In the genomic region with DNA sequence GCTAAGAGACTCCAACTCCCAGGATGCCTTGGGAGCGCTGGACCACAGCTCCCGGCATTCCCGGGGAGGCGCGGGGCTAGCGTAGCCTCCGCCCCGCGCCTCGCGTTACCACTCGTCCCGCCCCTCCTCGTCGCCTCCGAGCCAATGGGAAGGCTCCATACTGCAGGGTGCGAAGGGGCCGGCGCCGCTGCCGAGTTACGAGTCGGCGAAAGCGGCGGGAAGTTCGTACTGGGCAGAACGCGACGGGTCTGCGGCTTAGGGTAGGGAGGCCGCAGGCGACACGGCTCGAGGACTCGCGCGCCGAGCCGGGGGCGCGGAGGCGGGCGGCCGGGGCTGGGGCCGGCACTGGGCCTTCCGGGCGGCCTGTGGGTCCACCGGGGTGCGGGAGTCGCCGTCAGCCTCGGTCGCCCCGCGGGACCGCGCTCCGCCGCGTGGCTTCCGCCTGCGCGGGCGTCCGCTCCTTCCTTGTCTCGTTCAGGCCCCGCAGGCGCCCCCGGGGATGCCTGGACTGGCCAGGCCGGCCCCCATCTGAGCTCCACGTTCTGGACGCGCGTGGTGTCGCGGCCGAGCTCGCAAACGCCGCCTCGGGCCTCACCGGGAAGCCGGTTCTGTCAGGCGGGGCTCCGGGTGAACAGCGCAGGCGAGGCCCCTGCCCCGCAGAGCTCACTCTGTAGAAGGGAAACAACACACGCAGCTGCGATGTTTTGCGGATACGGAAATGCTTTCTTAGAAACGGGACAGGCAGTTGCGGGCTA, we compare ENCODE assay signal across 8 cellular contexts. TPM values are rescaled to one million over a fixed set of nuclear protein-coding genes. Genes with fewer than 3 reads are reported as not detected.
DNase-seq lines count a peak whose midpoint lies in the region; ATAC-seq and TF ChIP-seq lines count a peak whose summit lies in the region.

A gene with protein sequence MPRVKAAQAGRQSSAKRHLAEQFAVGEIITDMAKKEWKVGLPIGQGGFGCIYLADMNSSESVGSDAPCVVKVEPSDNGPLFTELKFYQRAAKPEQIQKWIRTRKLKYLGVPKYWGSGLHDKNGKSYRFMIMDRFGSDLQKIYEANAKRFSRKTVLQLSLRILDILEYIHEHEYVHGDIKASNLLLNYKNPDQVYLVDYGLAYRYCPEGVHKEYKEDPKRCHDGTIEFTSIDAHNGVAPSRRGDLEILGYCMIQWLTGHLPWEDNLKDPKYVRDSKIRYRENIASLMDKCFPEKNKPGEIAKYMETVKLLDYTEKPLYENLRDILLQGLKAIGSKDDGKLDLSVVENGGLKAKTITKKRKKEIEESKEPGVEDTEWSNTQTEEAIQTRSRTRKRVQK (plus strand): TSS at position 195 of the 755 bp plus-strand sequence. CDS start 36,090 bp downstream, outside the sequence.

- no peaks in the 10 kb centered on the region for H3K27me3 ChIP-seq in lung (ENCODE audit: control insufficient read depth, insufficient read depth)

- DNase-seq in COLO668 (lab: John Stamatoyannopoulos, UW; ENCODE audit: unreplicated experiment): peak; percentile 99
- DNase-seq in GM20000 (ENCODE audit: low spot score): peak; percentile 95
- peak; percentile 54 for DNase-seq in HS-5 (ENCODE audit: low read depth)
- DNase-seq in NK-92 (lab: John Stamatoyannopoulos, UW; ENCODE audit: unreplicated experiment): peak; percentile 65
- peak; percentile 94 for DNase-seq in activated CD8-positive, alpha-beta T cell treated with anti-CD3 and anti-CD28 coated beads, Interleukin-2, amount 10 ng/mL, durations not matched to agents 7 days and 5 days
- peak; percentile 92 for DNase-seq in effector CD4-positive, alpha-beta T cell
- peak; percentile 97 for DNase-seq in lung (ENCODE audit: low spot score)
- peak; percentile 93 to 94 (median 93) for DNase-seq in stimulated activated CD4-positive, alpha-beta T cell treated with anti-CD3 and anti-CD28 coated beads, TNF-alpha, amount 100 ng/mL, for 24 hours (ENCODE audit: low read depth in 3 of 3)

- POLR2A ChIA-PET in activated CD8-positive, alpha-beta T cell treated with anti-CD3 and anti-CD28 coated beads, Interleukin-2, amount 10 ng/mL, durations not matched to agents 7 days and 5 days (lab: Charles Lee): interaction anchor here (0.5 to 1.6 kb wide), 15 partner anchors 9 to 1316 kb away, joined by 3 to 12 read pairs (median 3); no protein-coding TSS in a partner anchor

- 0% methylated on average over 69 to 95 of the region's 95 CpGs for WGBS in lung, 2 donors

- peaks cover 0 to 6% of the 10 kb centered on the region in 2 donors for H3K4me1 ChIP-seq in lung (ENCODE audit: control insufficient read depth in 2 of 2, insufficient read depth in 2 of 2, low read length in 2 of 2)

- H3K27me3 Mint-ChIP-seq in activated CD8-positive, alpha-beta T cell treated with anti-CD3 and anti-CD28 coated beads, Interleukin-2, amount 10 ng/mL, durations not matched to agents 7 days and 5 days (ENCODE audit: low read depth): no peaks in the 10 kb centered on the region

- peak; percentile 96 for ATAC-seq in activated CD8-positive, alpha-beta T cell treated with anti-CD3 and anti-CD28 coated beads, Interleukin-2, amount 10 ng/mL, durations not matched to agents 7 days and 5 days
- peak; percentile 100 for ATAC-seq in lung (ENCODE audit: insufficient read depth, low FRiP score)

- H3K27ac Mint-ChIP-seq in activated CD8-positive, alpha-beta T cell treated with anti-CD3 and anti-CD28 coated beads, Interleukin-2, amount 10 ng/mL, durations not matched to agents 7 days and 5 days: peak within 1 kb of the TSS; percentile 94

- H3K4me3 Mint-ChIP-seq in activated CD8-positive, alpha-beta T cell treated with anti-CD3 and anti-CD28 coated beads, Interleukin-2, amount 10 ng/mL, durations not matched to agents 7 days and 5 days: peak within 1 kb of the TSS; percentile 90

- peaks cover 25% of the 10 kb centered on the region for H3K4me1 Mint-ChIP-seq in activated CD8-positive, alpha-beta T cell treated with anti-CD3 and anti-CD28 coated beads, Interleukin-2, amount 10 ng/mL, durations not matched to agents 7 days and 5 days (ENCODE audit: low read depth)

- no peaks in the 10 kb centered on the region for H3K9me3 ChIP-seq in lung (ENCODE audit: control insufficient read depth in 2 of 2, insufficient read depth in 1 of 2, low read length in 1 of 2)

- peak within 1 kb of the TSS; percentile 80 for H3K4me3 ChIP-seq in lung

- CTCF ChIA-PET in activated CD8-positive, alpha-beta T cell treated with anti-CD3 and anti-CD28 coated beads, Interleukin-2, amount 10 ng/mL, durations not matched to agents 7 days and 5 days (lab: Charles Lee): interaction anchor here (1.2 to 3.1 kb wide), 3 partner anchors 14 to 56 kb away, joined by 3 to 14 read pairs (median 3); no protein-coding TSS in a partner anchor

- H3K9me3 Mint-ChIP-seq in activated CD8-positive, alpha-beta T cell treated with anti-CD3 and anti-CD28 coated beads, Interleukin-2, amount 10 ng/mL, durations not matched to agents 7 days and 5 days (ENCODE audit: insufficient read depth): no peaks in the 10 kb centered on the region

- no peaks in the 10 kb centered on the region for H3K36me3 ChIP-seq in lung (ENCODE audit: control insufficient read depth in 2 of 2, insufficient read depth in 2 of 2, low read length in 2 of 2)

- peaks cover 2% of the 10 kb centered on the region for H3K36me3 Mint-ChIP-seq in activated CD8-positive, alpha-beta T cell treated with anti-CD3 and anti-CD28 coated beads, Interleukin-2, amount 10 ng/mL, durations not matched to agents 7 days and 5 days (ENCODE audit: low read depth)

- TF ChIP-seq CTCF in GM20000 (IDR thresholded peaks at IDR 0.05; ENCODE audit: extremely low read depth, missing control alignments) (no peak), lung (IDR thresholded peaks at IDR 0.05; ENCODE audit: control extremely low read depth, extremely low read depth) (no peak)

- peak within 1 kb of the TSS in 1 of 2 donors; percentile 44 for H3K27ac ChIP-seq in lung (ENCODE audit: low read depth in 1 of 2, low read length in 1 of 2)

RNA-seq across cellular contexts. Expression of the gene that starts here (rescaled TPM):
- total RNA-seq in activated CD8-positive, alpha-beta T cell treated with anti-CD3 and anti-CD28 coated beads, Interleukin-2, amount 10 ng/mL, durations not matched to agents 7 days and 5 days: 10 to 100 TPM; 71.1 to 76.5 TPM
- 10 to 100 TPM in 1 of 2 donors, 1 to 10 TPM in 1; 8.9 to 21.8 TPM for total RNA-seq in lung
- 1 to 10 TPM; 6.4 to 8.0 TPM for polyA plus RNA-seq in lung
